Comparison of ENCODE assay signal across 1 cellular context in genomic region chr6:142848156-142848555, GRCh38.
TF ChIP-seq lines count a peak whose summit lies in the region.

No MANE protein-coding gene starts in this region.

TF ChIP-seq in IMR-90, 13 proteins besides CTCF, POLR2A, EP300 and RAD21:
- no peak for TF ChIP-seq MAZ (IDR thresholded peaks at IDR 0.05; ENCODE audit: borderline replicate concordance, low read depth, low read length)
